In genomic region chr10:92591550-92592140, GRCh38 we compare ENCODE assay signal across 1 cellular context.
A peak's percentile ranks its signal among the peaks of the same experiment; 100 is the strongest.
TF ChIP-seq lines count a peak whose summit lies in the region.

No MANE protein-coding gene starts in this region.

TF ChIP-seq in HepG2, 621 proteins besides CTCF, POLR2A, EP300 and RAD21 (continued from another document and continues in another):
- TF ChIP-seq ZNF513 (CRISPR knock-in tag; conservative IDR thresholded peaks at IDR 0.05) (peak; percentile 71; the same call in 1 of the 2 replicates), MYC (CRISPR knock-in tag; IDR thresholded peaks at IDR 0.05; ENCODE audit: borderline replicate concordance) (peak; percentile 91), TCF12 (IDR thresholded peaks at IDR 0.05) (no peak), TCF12 (CRISPR knock-in tag; IDR thresholded peaks at IDR 0.05) (no peak), TFDP1 (CRISPR knock-in tag; IDR thresholded peaks at IDR 0.05; ENCODE audit: borderline replicate concordance) (peak; percentile 71; the same call in 1 of the 2 replicates), KLF15 (CRISPR knock-in tag; IDR thresholded peaks at IDR 0.05; ENCODE audit: borderline replicate concordance) (no peak), ZNF746 (CRISPR knock-in tag; IDR thresholded peaks at IDR 0.05) (peak; percentile 68; the same call in 1 of the 2 replicates), ZBTB21 (CRISPR knock-in tag; IDR thresholded peaks at IDR 0.05) (0 out of 2 replicates have a peak, but pooled peaks have one; percentile 42), TRIM24 (CRISPR knock-in tag; IDR thresholded peaks at IDR 0.05) (no peak), LRRFIP1 (CRISPR knock-in tag; conservative IDR thresholded peaks at IDR 0.05) (no peak), ZSCAN30 (CRISPR knock-in tag; IDR thresholded peaks at IDR 0.05) (no peak), REXO4 (CRISPR knock-in tag; IDR thresholded peaks at IDR 0.05; ENCODE audit: borderline replicate concordance) (no peak), CREM (IDR thresholded peaks at IDR 0.05) (peak; percentile 60), CREM (CRISPR knock-in tag; IDR thresholded peaks at IDR 0.05) (no peak), FOXA3 (CRISPR knock-in tag; IDR thresholded peaks at IDR 0.05) (peak; percentile 75), ZBTB49 (CRISPR knock-in tag; IDR thresholded peaks at IDR 0.05; ENCODE audit: borderline replicate concordance) (no peak), ZC3H13 (CRISPR knock-in tag; IDR thresholded peaks at IDR 0.05) (peak; percentile 55; the same call in 1 of the 2 replicates), ZNF451 (CRISPR knock-in tag; IDR thresholded peaks at IDR 0.05) (no peak), PAF1 (CRISPR knock-in tag; IDR thresholded peaks at IDR 0.05) (no peak), ZSCAN5A (CRISPR knock-in tag; IDR thresholded peaks at IDR 0.05; ENCODE audit: borderline replicate concordance) (no peak), MAFF (IDR thresholded peaks at IDR 0.05; ENCODE audit: low read depth, low read length) (no peak), ZNF18 (CRISPR knock-in tag; IDR thresholded peaks at IDR 0.05; ENCODE audit: insufficient replicate concordance) (no peak), PHF5A (CRISPR knock-in tag; IDR thresholded peaks at IDR 0.05; ENCODE audit: low read depth, unreplicated experiment) (peak; percentile 44), CEBPB (IDR thresholded peaks at IDR 0.05; ENCODE audit: borderline replicate concordance, low read depth, low read length) (no peak), CENPT (CRISPR knock-in tag; IDR thresholded peaks at IDR 0.05; ENCODE audit: low read depth) (no peak), ZNF720 (CRISPR knock-in tag; IDR thresholded peaks at IDR 0.05) (no peak), ZKSCAN1 (IDR thresholded peaks at IDR 0.05; ENCODE audit: low read length) (no peak), PATZ1 (CRISPR knock-in tag; IDR thresholded peaks at IDR 0.05) (peak; percentile 57), SP140L (CRISPR knock-in tag; IDR thresholded peaks at IDR 0.05; ENCODE audit: borderline replicate concordance) (no peak), TBL1XR1 (IDR thresholded peaks at IDR 0.05; ENCODE audit: borderline replicate concordance, low read length, partially characterized antibody) (no peak), ZNF564 (CRISPR knock-in tag; IDR thresholded peaks at IDR 0.05) (peak; percentile 44; the same call in 1 of the 2 replicates), STAG1 (CRISPR knock-in tag; IDR thresholded peaks at IDR 0.05) (0 out of 2 replicates have a peak, but pooled peaks have one; percentile 18), CCAR2 (optimal IDR thresholded peaks at IDR 0.05; ENCODE audit: low read depth, low read length) (no peak), PLSCR1 (CRISPR knock-in tag; IDR thresholded peaks at IDR 0.05; ENCODE audit: borderline replicate concordance) (no peak), ZXDC (CRISPR knock-in tag; IDR thresholded peaks at IDR 0.05) (no peak), ZNF660 (CRISPR knock-in tag; IDR thresholded peaks at IDR 0.05; ENCODE audit: borderline replicate concordance, low read depth) (no peak), RARA (CRISPR knock-in tag; IDR thresholded peaks at IDR 0.05) (peak; percentile 57; the same call in 1 of the 2 replicates), ZNF713 (CRISPR knock-in tag; IDR thresholded peaks at IDR 0.05) (no peak), KLF12 (CRISPR knock-in tag; IDR thresholded peaks at IDR 0.05; ENCODE audit: borderline replicate concordance) (peak; percentile 88; the same call in 1 of the 2 replicates), ZNF335 (CRISPR knock-in tag; IDR thresholded peaks at IDR 0.05) (peak; percentile 99), AGO2 (optimal IDR thresholded peaks at IDR 0.05; ENCODE audit: low read depth, low read length) (no peak), PLRG1 (conservative IDR thresholded peaks at IDR 0.05) (no peak), ZNF616 (CRISPR knock-in tag; IDR thresholded peaks at IDR 0.05; ENCODE audit: low read depth) (no peak), ZNF883 (CRISPR knock-in tag; IDR thresholded peaks at IDR 0.05; ENCODE audit: not compliant biosample characterization) (peak; percentile 65), SNRNP70 (IDR thresholded peaks at IDR 0.05; ENCODE audit: low read depth, low read length) (no peak), ZNF180 (CRISPR knock-in tag; IDR thresholded peaks at IDR 0.05; ENCODE audit: borderline replicate concordance, low read depth) (no peak), ZNF773 (CRISPR knock-in tag; IDR thresholded peaks at IDR 0.05; ENCODE audit: borderline replicate concordance) (no peak), ZFP36L1 (CRISPR knock-in tag; IDR thresholded peaks at IDR 0.05) (peak; percentile 84), ZNF790 (CRISPR knock-in tag; IDR thresholded peaks at IDR 0.05; ENCODE audit: borderline replicate concordance) (0 out of 2 replicates have a peak, but pooled peaks have one; percentile 41), MAFG (CRISPR knock-in tag; IDR thresholded peaks at IDR 0.05) (no peak), NFRKB (IDR thresholded peaks at IDR 0.05) (no peak)
